ENCODE assay signal across 14 cellular contexts in the genomic region with DNA sequence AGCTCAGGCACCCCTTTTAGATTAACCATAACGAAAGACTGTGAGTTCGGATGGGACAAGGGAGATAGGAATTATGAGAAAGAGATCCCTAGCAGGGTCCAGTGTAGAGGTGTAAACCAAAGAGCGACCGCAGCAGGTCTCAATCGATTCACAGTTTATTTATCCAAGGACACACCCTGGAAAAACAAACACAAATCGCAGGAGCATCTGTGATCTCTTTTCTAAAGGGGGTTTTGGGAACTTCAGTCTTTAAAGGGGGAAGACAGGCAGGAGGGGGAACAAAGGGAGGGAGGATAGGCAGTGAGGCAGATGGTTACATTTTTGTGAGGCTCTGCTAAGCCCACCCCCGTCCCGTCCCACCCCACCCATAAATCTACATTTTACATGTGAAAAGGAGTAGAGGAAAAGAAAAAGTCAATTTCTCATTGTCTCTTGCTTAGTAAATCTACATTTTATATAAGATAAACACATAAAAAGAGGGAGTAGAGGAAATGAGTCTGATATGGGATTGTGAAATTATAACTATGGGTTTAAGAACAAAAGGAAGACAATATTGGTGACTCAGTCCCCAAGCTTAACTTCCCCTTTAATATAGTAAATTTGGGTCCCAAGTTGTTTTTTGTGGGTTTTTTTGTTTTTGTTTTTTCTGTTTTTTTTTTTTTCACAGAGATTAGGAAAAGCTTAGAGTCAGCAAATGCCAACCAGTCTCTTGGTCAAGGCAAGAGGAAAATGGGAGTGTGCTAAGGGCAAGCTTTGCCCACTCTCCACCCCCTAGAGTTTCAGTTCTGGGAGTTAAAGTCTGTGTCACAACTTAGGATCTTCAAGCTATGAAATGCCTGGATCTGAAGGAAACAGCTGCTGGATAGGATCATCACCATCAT.
A peak's percentile ranks its signal among the peaks of the same experiment; 100 is the strongest.
DNase-seq lines count a peak whose midpoint lies in the region; ATAC-seq and TF ChIP-seq lines count a peak whose summit lies in the region.
"Had no signal": no experiment of that assay in that cellular context is flagged by ENCODE, and none has a peak within 500 bp of the region (broad histone marks: within the 10 kb centered on the region; RNA-seq: fewer than 3 reads in every experiment).

No MANE protein-coding gene starts in this region.

- peaks cover 4% of the 10 kb centered on the region for H3K4me1 Mint-ChIP-seq in glutamatergic neuron (ENCODE audit: low read depth, unreplicated experiment)
- H3K4me1 Mint-ChIP-seq in activated CD4-positive, alpha-beta memory T cell treated with anti-CD3 and anti-CD28 coated beads for 36 hours (ENCODE audit: low read depth) = no peaks in the 10 kb centered on the region
- H3K4me1 Mint-ChIP-seq: CD4-positive, CD25-positive, alpha-beta regulatory T cell had no signal

- no peak overlapping the region for H3K4me3 Mint-ChIP-seq in glutamatergic neuron (ENCODE audit: unreplicated experiment)
- H3K4me3 Mint-ChIP-seq in activated CD4-positive, alpha-beta memory T cell treated with anti-CD3 and anti-CD28 coated beads for 36 hours = no peak overlapping the region
- H3K4me3 Mint-ChIP-seq: CD4-positive, CD25-positive, alpha-beta regulatory T cell had no signal

- no peak for ATAC-seq in HG02571 (IDR thresholded peaks at IDR 0.05; ENCODE audit: unreplicated experiment)
- ATAC-seq: gastroesophageal sphincter, left lobe of liver had no signal

- peak; percentile 37 for DNase-seq in AG08395 (ENCODE audit: low spot score)
- DNase-seq in OCI-M1 (lab: John Stamatoyannopoulos, UW) = peak; percentile 22
- DNase-seq in glutamatergic neuron = no peak
- no peak for DNase-seq in activated CD8-positive, alpha-beta memory T cell treated with anti-CD3 and anti-CD28 coated beads, Interleukin-2, amount 50 U/mL, for 4 hours
- DNase-seq in HCEC 1CT = no peak
- DNase-seq in activated CD4-positive, alpha-beta memory T cell treated with anti-CD3 and anti-CD28 coated beads for 36 hours = no peak
- DNase-seq: activated effector memory CD4-positive, alpha-beta T cell treated with anti-CD3 and anti-CD28 coated beads, Interleukin-2, amount 50 U/mL, for 16 hours; CD4-positive, CD25-positive, alpha-beta regulatory T cell; tibial artery had no signal

- H3K36me3 ChIP-seq in HEK293 (ENCODE audit: control insufficient read depth in 2 of 2, insufficient read depth in 1 of 2, low read length in 2 of 2) = no peaks in the 10 kb centered on the region
- H3K36me3 ChIP-seq: gastroesophageal sphincter, HAP-1, tibial artery had no signal

- no peaks in the 10 kb centered on the region for H3K36me3 Mint-ChIP-seq in glutamatergic neuron (ENCODE audit: unreplicated experiment)
- no peaks in the 10 kb centered on the region for H3K36me3 Mint-ChIP-seq in activated CD4-positive, alpha-beta memory T cell treated with anti-CD3 and anti-CD28 coated beads for 36 hours
- H3K36me3 Mint-ChIP-seq: CD4-positive, CD25-positive, alpha-beta regulatory T cell had no signal

- peak overlapping the region; percentile 67 for H3K27ac Mint-ChIP-seq in glutamatergic neuron (ENCODE audit: unreplicated experiment)
- H3K27ac Mint-ChIP-seq in activated CD4-positive, alpha-beta memory T cell treated with anti-CD3 and anti-CD28 coated beads for 36 hours = no peak overlapping the region
- H3K27ac Mint-ChIP-seq: CD4-positive, CD25-positive, alpha-beta regulatory T cell had no signal

- H3K4me3 ChIP-seq in HEK293 (ENCODE audit: low read depth, low read length) = no peak overlapping the region
- H3K4me3 ChIP-seq: gastroesophageal sphincter, HAP-1, tibial artery had no signal

- H3K9me3 ChIP-seq in HEK293 (ENCODE audit: control insufficient read depth, insufficient read depth, low read depth, low read length) = no peaks in the 10 kb centered on the region
- H3K9me3 ChIP-seq: gastroesophageal sphincter, HAP-1, tibial artery had no signal

- intact Hi-C loops in activated CD4-positive, alpha-beta memory T cell treated with anti-CD3 and anti-CD28 coated beads for 36 hours (cut with micrococcal nuclease) = no loop called here

- H3K27me3 Mint-ChIP-seq in glutamatergic neuron (ENCODE audit: unreplicated experiment) = peaks cover 2% of the 10 kb centered on the region
- H3K27me3 Mint-ChIP-seq in activated CD4-positive, alpha-beta memory T cell treated with anti-CD3 and anti-CD28 coated beads for 36 hours = peaks cover 3% of the 10 kb centered on the region

- H3K27ac ChIP-seq in HEK293 (ENCODE audit: extremely low read depth, low read depth, low read length) = no peak overlapping the region
- H3K27ac ChIP-seq: gastroesophageal sphincter had no signal

- H3K4me1 ChIP-seq in HEK293 (ENCODE audit: control insufficient read depth, insufficient read depth, low read length) = no peaks in the 10 kb centered on the region
- H3K4me1 ChIP-seq: gastroesophageal sphincter, HAP-1 had no signal

- POLR2A ChIA-PET in HEK293 (lab: Yijun Ruan, JAX) = no interaction called here
- POLR2A ChIA-PET in activated CD4-positive, alpha-beta memory T cell treated with anti-CD3 and anti-CD28 coated beads for 36 hours (lab: Charles Lee) = no interaction called here

- CTCF ChIA-PET in HEK293 (lab: Yijun Ruan, JAX) = no interaction called here
- CTCF ChIA-PET in activated CD4-positive, alpha-beta memory T cell treated with anti-CD3 and anti-CD28 coated beads for 36 hours (lab: Charles Lee) = no interaction called here

- H3K9me3 Mint-ChIP-seq in glutamatergic neuron (ENCODE audit: unreplicated experiment) = no peaks in the 10 kb centered on the region
- H3K9me3 Mint-ChIP-seq in activated CD4-positive, alpha-beta memory T cell treated with anti-CD3 and anti-CD28 coated beads for 36 hours = no peaks in the 10 kb centered on the region

- TF ChIP-seq CTCF in HEK293 (tag by site-specific recombination; IDR thresholded peaks at IDR 0.05) = no peak
- no peak for TF ChIP-seq CTCF in glutamatergic neuron (IDR thresholded peaks at IDR 0.05; ENCODE audit: partially characterized antibody, unreplicated experiment)

TF ChIP-seq in HEK293, 187 proteins besides CTCF, POLR2A, EP300 and RAD21:
- TF ChIP-seq KLF1 (tag by site-specific recombination; IDR thresholded peaks at IDR 0.05) = peak; percentile 92
- no peak for TF ChIP-seq ZNF311 (tag by site-specific recombination; IDR thresholded peaks at IDR 0.05; ENCODE audit: borderline replicate concordance)
- TF ChIP-seq, protein P1, sequence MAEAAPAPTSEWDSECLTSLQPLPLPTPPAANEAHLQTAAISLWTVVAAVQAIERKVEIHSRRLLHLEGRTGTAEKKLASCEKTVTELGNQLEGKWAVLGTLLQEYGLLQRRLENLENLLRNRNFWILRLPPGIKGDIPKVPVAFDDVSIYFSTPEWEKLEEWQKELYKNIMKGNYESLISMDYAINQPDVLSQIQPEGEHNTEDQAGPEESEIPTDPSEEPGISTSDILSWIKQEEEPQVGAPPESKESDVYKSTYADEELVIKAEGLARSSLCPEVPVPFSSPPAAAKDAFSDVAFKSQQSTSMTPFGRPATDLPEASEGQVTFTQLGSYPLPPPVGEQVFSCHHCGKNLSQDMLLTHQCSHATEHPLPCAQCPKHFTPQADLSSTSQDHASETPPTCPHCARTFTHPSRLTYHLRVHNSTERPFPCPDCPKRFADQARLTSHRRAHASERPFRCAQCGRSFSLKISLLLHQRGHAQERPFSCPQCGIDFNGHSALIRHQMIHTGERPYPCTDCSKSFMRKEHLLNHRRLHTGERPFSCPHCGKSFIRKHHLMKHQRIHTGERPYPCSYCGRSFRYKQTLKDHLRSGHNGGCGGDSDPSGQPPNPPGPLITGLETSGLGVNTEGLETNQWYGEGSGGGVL (tag by site-specific recombination; IDR thresholded peaks at IDR 0.05) = peak; percentile 63

Comparison
In these comparisons a context has a peak if more than half of its experiments do, and no peak if none do; other contexts are left out.
1. DNase-seq: peak in AG08395 (single experiment) and OCI-M1 (single experiment); none in glutamatergic neuron (single experiment), activated CD8-positive, alpha-beta memory T cell treated with anti-CD3 and anti-CD28 coated beads, Interleukin-2, amount 50 U/mL, for 4 hours (single experiment), HCEC 1CT (single experiment) and activated CD4-positive, alpha-beta memory T cell treated with anti-CD3 and anti-CD28 coated beads for 36 hours (single experiment).